1 cellular context compared by ENCODE assay signal in genomic region chr19:32489971-32490370, GRCh38.
TF ChIP-seq lines count a peak whose summit lies in the region.

No MANE protein-coding gene starts in this region.

TF ChIP-seq in IMR-90, 13 proteins besides CTCF, POLR2A, EP300 and RAD21:
- no peak for TF ChIP-seq ELK1 (IDR thresholded peaks at IDR 0.05; ENCODE audit: borderline replicate concordance, low read depth, low read length)
- TF ChIP-seq USF2 (IDR thresholded peaks at IDR 0.05; ENCODE audit: low read depth, low read length): no peak
- TF ChIP-seq NFE2L2 (IDR thresholded peaks at IDR 0.05; ENCODE audit: low read depth, low read length): no peak
- no peak for TF ChIP-seq CHD1 (IDR thresholded peaks at IDR 0.05; ENCODE audit: low read depth, low read length)
- TF ChIP-seq RCOR1 (IDR thresholded peaks at IDR 0.05; ENCODE audit: insufficient replicate concordance, low read length): no peak
- TF ChIP-seq MAFK (IDR thresholded peaks at IDR 0.05; ENCODE audit: low read depth, low read length): no peak
- TF ChIP-seq BHLHE40 (IDR thresholded peaks at IDR 0.05; ENCODE audit: low read depth, low read length): no peak
- TF ChIP-seq SMC3 (IDR thresholded peaks at IDR 0.05; ENCODE audit: low read depth, low read length): no peak
- no peak for TF ChIP-seq MAZ (IDR thresholded peaks at IDR 0.05; ENCODE audit: borderline replicate concordance, low read depth, low read length)
- TF ChIP-seq CEBPB (IDR thresholded peaks at IDR 0.05; ENCODE audit: low read depth, low read length): no peak
- no peak for TF ChIP-seq MXI1 (IDR thresholded peaks at IDR 0.05; ENCODE audit: borderline replicate concordance, low read depth, low read length)
- TF ChIP-seq FOS (IDR thresholded peaks at IDR 0.05; ENCODE audit: low read depth, low read length): no peak
- TF ChIP-seq RFX5 (IDR thresholded peaks at IDR 0.05; ENCODE audit: low read depth, low read length): no peak
